ENCODE assay signal across 8 cellular contexts in the genomic region with DNA sequence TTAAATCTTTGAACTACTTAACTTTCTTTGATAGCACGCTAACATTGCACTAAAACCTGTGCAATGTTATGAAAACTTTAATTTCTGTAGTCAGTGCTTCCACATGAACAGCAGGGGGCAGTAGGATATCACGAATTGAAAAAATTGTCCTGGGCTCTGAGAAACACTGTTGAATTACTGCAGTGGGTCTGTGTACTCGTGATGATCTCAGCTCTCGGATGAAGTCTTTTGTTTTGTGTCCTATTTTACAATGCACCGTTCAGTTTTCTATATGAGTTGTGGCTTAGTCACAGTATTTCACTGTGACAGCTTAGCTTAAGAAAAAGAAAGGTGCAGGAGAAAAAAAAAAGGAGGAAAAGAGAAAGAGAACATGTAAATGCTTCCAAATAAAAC.
A peak's percentile ranks its signal among the peaks of the same experiment; 100 is the strongest.
DNase-seq lines count a peak whose midpoint lies in the region; ATAC-seq and TF ChIP-seq lines count a peak whose summit lies in the region.

No MANE protein-coding gene starts in this region.

- H3K36me3 ChIP-seq in mucosa of rectum (ENCODE audit: control insufficient read depth in 2 of 2, insufficient read depth in 2 of 2, low read length in 2 of 2) (no peaks in the 10 kb centered on the region), thymus (ENCODE audit: control insufficient read depth, insufficient read depth) (no peaks in the 10 kb centered on the region)

- H3K36me3 Mint-ChIP-seq in activated CD8-positive, alpha-beta T cell treated with anti-CD3 and anti-CD28 coated beads for 36 hours (ENCODE audit: low read depth): no peaks in the 10 kb centered on the region

- H3K9me3 ChIP-seq in mucosa of rectum (ENCODE audit: control insufficient read depth in 2 of 2, low read length in 2 of 2) (no peaks in the 10 kb centered on the region), thymus (ENCODE audit: control insufficient read depth) (no peaks in the 10 kb centered on the region)

- peaks cover 2% of the 10 kb centered on the region for H3K27me3 Mint-ChIP-seq in activated CD8-positive, alpha-beta T cell treated with anti-CD3 and anti-CD28 coated beads for 36 hours

- intact Hi-C loops in activated CD8-positive, alpha-beta T cell treated with anti-CD3 and anti-CD28 coated beads for 36 hours (cut with micrococcal nuclease): loop anchor here (2.0 kb wide), 1 partner anchor 185 kb away; no protein-coding TSS in a partner anchor

- peaks cover 0 to 6% of the 10 kb centered on the region in 2 donors for H3K4me1 ChIP-seq in mucosa of rectum (ENCODE audit: control insufficient read depth in 2 of 2, insufficient read depth in 2 of 2, low read length in 2 of 2)
- no peaks in the 10 kb centered on the region for H3K4me1 ChIP-seq in thymus (ENCODE audit: control insufficient read depth, insufficient read depth, low read length)

- POLR2A ChIA-PET in activated CD8-positive, alpha-beta T cell treated with anti-CD3 and anti-CD28 coated beads for 36 hours (lab: Charles Lee): interaction anchor here (1.4 kb wide), 1 partner anchor 10 kb away, joined by 5 read pairs; no protein-coding TSS in a partner anchor

- H3K9ac ChIP-seq in mucosa of rectum (ENCODE audit: low read depth in 1 of 2, low read length in 2 of 2): peak overlapping the region; percentile 35 to 51

- peak; percentile 94 for TF ChIP-seq CTCF in activated CD8-positive, alpha-beta T cell treated with anti-CD3 and anti-CD28 coated beads for 36 hours (IDR thresholded peaks at IDR 0.05)
- TF ChIP-seq CTCF in epithelial cell of proximal tubule (conservative IDR thresholded peaks at IDR 0.05; ENCODE audit: low read depth, low read length): peak; percentile 88

- peaks cover 13% of the 10 kb centered on the region for H3K4me1 Mint-ChIP-seq in activated CD8-positive, alpha-beta T cell treated with anti-CD3 and anti-CD28 coated beads for 36 hours (ENCODE audit: low read depth)

- DNase-seq in COR-L47 (lab: John Stamatoyannopoulos, UW) (peak; percentile 83), NCI-H526 treated with DMSO at 0.1 percent for 48 hours (lab: John Stamatoyannopoulos, UW) (peak; percentile 40), epithelial cell of proximal tubule (ENCODE audit: low read depth) (peak; percentile 38)
- DNase-seq in activated CD8-positive, alpha-beta T cell treated with anti-CD3 and anti-CD28 coated beads for 36 hours: peak; percentile 52

- H3K27ac ChIP-seq in mucosa of rectum (ENCODE audit: low read depth in 2 of 2, low read length in 2 of 2) (no peak overlapping the region), thymus (ENCODE audit: low read depth) (no peak overlapping the region)

- CTCF ChIA-PET in activated CD8-positive, alpha-beta T cell treated with anti-CD3 and anti-CD28 coated beads for 36 hours (lab: Charles Lee): interaction anchor here (0.6 to 5.5 kb wide), 51 partner anchors 10 to 1241 kb away, joined by 3 to 71 read pairs (median 4); no protein-coding TSS in a partner anchor

- peak; percentile 51 for ATAC-seq in GM19328 (IDR thresholded peaks at IDR 0.05; ENCODE audit: unreplicated experiment)
- peak; percentile 59 for ATAC-seq in HG03469 (IDR thresholded peaks at IDR 0.05; ENCODE audit: unreplicated experiment)
- peak; percentile 71 for ATAC-seq in activated CD8-positive, alpha-beta T cell treated with anti-CD3 and anti-CD28 coated beads for 36 hours

- H3K27me3 ChIP-seq in mucosa of rectum (ENCODE audit: control insufficient read depth in 2 of 2, insufficient read depth in 2 of 2, low read length in 2 of 2) (peaks cover 0 to 3% of the 10 kb centered on the region in 2 donors), thymus (ENCODE audit: control insufficient read depth, insufficient read depth) (no peaks in the 10 kb centered on the region)

- peak overlapping the region; percentile 60 for H3K4me3 Mint-ChIP-seq in activated CD8-positive, alpha-beta T cell treated with anti-CD3 and anti-CD28 coated beads for 36 hours

- peak overlapping the region; percentile 47 for H3K4me3 ChIP-seq in epithelial cell of proximal tubule (ENCODE audit: low read depth, low read length)
- peak overlapping the region; percentile 69 to 73 for H3K4me3 ChIP-seq in mucosa of rectum (ENCODE audit: low read length in 2 of 2)
- H3K4me3 ChIP-seq in thymus (ENCODE audit: low read length): peak overlapping the region; percentile 24

- no peaks in the 10 kb centered on the region for H3K9me3 Mint-ChIP-seq in activated CD8-positive, alpha-beta T cell treated with anti-CD3 and anti-CD28 coated beads for 36 hours

- WGBS in thymus: 11% methylated on average over 5 of the region's 5 CpGs

- H3K27ac Mint-ChIP-seq in activated CD8-positive, alpha-beta T cell treated with anti-CD3 and anti-CD28 coated beads for 36 hours: no peak overlapping the region
